In the genomic region with DNA sequence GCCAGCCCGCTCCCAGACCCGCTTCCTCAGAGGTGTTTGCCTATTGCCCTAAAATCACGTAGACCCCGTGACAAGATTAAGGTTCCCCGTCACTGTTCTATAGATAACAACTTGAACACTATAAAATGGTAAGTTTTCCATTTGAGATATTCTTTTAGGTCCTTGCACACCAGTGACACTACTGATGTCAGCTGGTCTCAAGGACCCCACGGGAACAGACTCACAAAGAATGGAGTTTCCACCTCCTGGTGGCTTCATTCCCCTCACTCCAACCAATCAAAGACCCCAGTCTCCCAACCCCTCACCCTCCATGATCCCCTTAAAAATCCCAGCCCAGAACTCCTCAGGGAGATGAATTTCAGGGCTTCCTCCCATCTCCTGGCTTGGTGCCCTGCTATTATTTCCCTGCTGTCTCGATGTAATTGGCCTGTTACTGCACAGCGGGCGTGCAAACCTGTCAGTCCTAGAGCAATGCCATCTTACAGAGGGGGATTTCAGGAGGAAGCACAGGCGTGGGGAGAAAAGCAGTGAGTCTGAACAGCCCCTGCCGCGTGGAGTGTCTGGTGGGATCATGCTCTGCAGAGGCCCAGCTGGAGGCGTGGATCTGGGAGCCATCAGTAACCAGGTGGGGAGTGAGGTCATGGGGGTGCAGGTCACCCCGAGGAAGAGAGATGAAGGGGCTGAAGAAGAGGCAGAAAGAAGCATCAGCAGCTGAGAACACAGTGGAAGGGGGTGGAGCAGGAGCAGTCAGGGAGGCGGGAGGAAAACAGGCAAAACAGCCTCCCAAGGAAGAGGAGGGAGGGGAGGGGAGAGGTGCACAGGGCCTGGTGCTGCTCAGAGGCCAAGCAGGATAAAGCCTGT, we compare ENCODE assay signal across 12 cellular contexts. TPM values are rescaled to one million over a fixed set of nuclear protein-coding genes. Genes with fewer than 3 reads are reported as not detected.
DNase-seq lines count a peak whose midpoint lies in the region; TF ChIP-seq lines count a peak whose summit lies in the region.
"Had no signal": no experiment of that assay in that cellular context is flagged by ENCODE, and none has a peak within 500 bp of the region (broad histone marks: within the 10 kb centered on the region; RNA-seq: fewer than 3 reads in every experiment).

No MANE protein-coding gene starts in this region.

- no peaks in the 10 kb centered on the region for H3K36me3 ChIP-seq in tibial nerve
- H3K36me3 ChIP-seq: SJCRH30 had no signal

- POLR2A ChIA-PET in activated CD4-positive, alpha-beta memory T cell treated with anti-CD3 and anti-CD28 coated beads, Interleukin-2, amount 10 ng/mL, durations not matched to agents 7 days and 5 days (lab: Charles Lee) = interaction anchor here (2.3 to 5.7 kb wide), 4 partner anchors 18 to 461 kb away, joined by 7 to 75 read pairs (median 42); a partner anchor contains a TSS
- POLR2A ChIA-PET in activated CD4-positive, alpha-beta memory T cell treated with anti-CD3 and anti-CD28 coated beads for 36 hours (lab: Charles Lee) = interaction anchor here (2.6 kb wide), 1 partner anchor 18 kb away, joined by 12 read pairs; no protein-coding TSS in a partner anchor

- TF ChIP-seq POLR2A in tibial nerve (IDR thresholded peaks at IDR 0.05) = no peak

- no peaks in the 10 kb centered on the region for H3K27me3 ChIP-seq in tibial nerve
- H3K27me3 ChIP-seq: SJCRH30 had no signal

- H3K9me3 Mint-ChIP-seq in activated CD4-positive, alpha-beta memory T cell treated with anti-CD3 and anti-CD28 coated beads, Interleukin-2, amount 10 ng/mL, durations not matched to agents 7 days and 5 days = no peaks in the 10 kb centered on the region
- H3K9me3 Mint-ChIP-seq in activated CD4-positive, alpha-beta memory T cell treated with anti-CD3 and anti-CD28 coated beads for 36 hours = no peaks in the 10 kb centered on the region

- peak overlapping the region; percentile 51 for H3K27ac Mint-ChIP-seq in activated CD4-positive, alpha-beta memory T cell treated with anti-CD3 and anti-CD28 coated beads, Interleukin-2, amount 10 ng/mL, durations not matched to agents 7 days and 5 days
- H3K27ac Mint-ChIP-seq in activated CD4-positive, alpha-beta memory T cell treated with anti-CD3 and anti-CD28 coated beads for 36 hours = no peak overlapping the region

- no peak overlapping the region for H3K27ac ChIP-seq in tibial nerve
- H3K27ac ChIP-seq: KMS-11, SJCRH30 had no signal

- intact Hi-C loops in activated CD4-positive, alpha-beta memory T cell treated with anti-CD3 and anti-CD28 coated beads for 36 hours (cut with micrococcal nuclease) = loop anchor here (10.0 kb wide), 1 partner anchor 942 kb away; a partner anchor contains a TSS

- no peak overlapping the region for H3K4me3 ChIP-seq in tibial nerve
- H3K4me3 ChIP-seq: lung, SJCRH30 had no signal

- no peak for TF ChIP-seq CTCF in tibial nerve (IDR thresholded peaks at IDR 0.05)

- peaks cover 5% of the 10 kb centered on the region for H3K36me3 Mint-ChIP-seq in activated CD4-positive, alpha-beta memory T cell treated with anti-CD3 and anti-CD28 coated beads, Interleukin-2, amount 10 ng/mL, durations not matched to agents 7 days and 5 days (ENCODE audit: low read depth)
- no peaks in the 10 kb centered on the region for H3K36me3 Mint-ChIP-seq in activated CD4-positive, alpha-beta memory T cell treated with anti-CD3 and anti-CD28 coated beads for 36 hours

- no peaks in the 10 kb centered on the region for H3K9me3 ChIP-seq in tibial nerve
- H3K9me3 ChIP-seq: SJCRH30 had no signal

- CTCF ChIA-PET in activated CD4-positive, alpha-beta memory T cell treated with anti-CD3 and anti-CD28 coated beads, Interleukin-2, amount 10 ng/mL, durations not matched to agents 7 days and 5 days (lab: Charles Lee) = interaction anchor here (0.6 to 4.9 kb wide), 3 partner anchors 12 to 20 kb away, joined by 3 to 39 read pairs (median 4); no protein-coding TSS in a partner anchor
- CTCF ChIA-PET in activated CD4-positive, alpha-beta memory T cell treated with anti-CD3 and anti-CD28 coated beads for 36 hours (lab: Charles Lee) = no interaction called here

- DNase-seq in activated CD4-positive, alpha-beta memory T cell treated with anti-CD3 and anti-CD28 coated beads, Interleukin-2, amount 10 ng/mL, durations not matched to agents 7 days and 5 days = no peak
- DNase-seq in activated CD4-positive, alpha-beta memory T cell treated with anti-CD3 and anti-CD28 coated beads for 36 hours = no peak
- peak; percentile 79 for DNase-seq in NCI-H2081 treated with DMSO at 0.1 percent for 48 hours (lab: John Stamatoyannopoulos, UW)
- peak; percentile 70 for DNase-seq in cerebellum (ENCODE audit: low spot score)
- peak; percentile 68 for DNase-seq in retina
- DNase-seq in putamen (ENCODE audit: low spot score) = no peak
- DNase-seq in tibial nerve (ENCODE audit: low spot score in 2 of 2) = no peak
- no peak for DNase-seq in activated CD8-positive, alpha-beta memory T cell treated with anti-CD3 and anti-CD28 coated beads, Interleukin-2, amount 50 U/mL, for 4 hours
- DNase-seq: trophoblast cell had no signal

- 50 to 53% methylated on average over 15 of the region's 15 CpGs for WGBS in tibial nerve, 2 donors

- H3K4me3 Mint-ChIP-seq in activated CD4-positive, alpha-beta memory T cell treated with anti-CD3 and anti-CD28 coated beads, Interleukin-2, amount 10 ng/mL, durations not matched to agents 7 days and 5 days = no peak overlapping the region
- H3K4me3 Mint-ChIP-seq in activated CD4-positive, alpha-beta memory T cell treated with anti-CD3 and anti-CD28 coated beads for 36 hours = no peak overlapping the region

- peaks cover 0 to 15% (median 2%) of the 10 kb centered on the region in 4 donors for H3K4me1 ChIP-seq in tibial nerve

- H3K27me3 Mint-ChIP-seq in activated CD4-positive, alpha-beta memory T cell treated with anti-CD3 and anti-CD28 coated beads, Interleukin-2, amount 10 ng/mL, durations not matched to agents 7 days and 5 days = no peaks in the 10 kb centered on the region
- no peaks in the 10 kb centered on the region for H3K27me3 Mint-ChIP-seq in activated CD4-positive, alpha-beta memory T cell treated with anti-CD3 and anti-CD28 coated beads for 36 hours

- TF ChIP-seq EP300 in tibial nerve (IDR thresholded peaks at IDR 0.05) = no peak

- H3K4me1 Mint-ChIP-seq in activated CD4-positive, alpha-beta memory T cell treated with anti-CD3 and anti-CD28 coated beads, Interleukin-2, amount 10 ng/mL, durations not matched to agents 7 days and 5 days = peaks cover 82% of the 10 kb centered on the region
- peaks cover 44% of the 10 kb centered on the region for H3K4me1 Mint-ChIP-seq in activated CD4-positive, alpha-beta memory T cell treated with anti-CD3 and anti-CD28 coated beads for 36 hours (ENCODE audit: low read depth)

RNA-seq across cellular contexts. Expression of a gene that starts 35.1 kb away (rescaled TPM):
- total RNA-seq in activated CD4-positive, alpha-beta memory T cell treated with anti-CD3 and anti-CD28 coated beads, Interleukin-2, amount 10 ng/mL, durations not matched to agents 7 days and 5 days = 100 to 1,000 TPM; 251 to 259 TPM
- total RNA-seq in activated CD4-positive, alpha-beta memory T cell treated with anti-CD3 and anti-CD28 coated beads for 36 hours = 100 to 1,000 TPM; 146 to 148 TPM
- 97.4 TPM for total RNA-seq in cerebellum
- 10 to 100 TPM; 17.7 to 30.8 (median 25.1) TPM for total RNA-seq in tibial nerve

Comparison
In these comparisons a context has a peak if more than half of its experiments do, and no peak if none do; other contexts are left out.
1. DNase-seq: peak in NCI-H2081 treated with DMSO at 0.1 percent for 48 hours (single experiment), cerebellum (single experiment) and retina (single experiment); none in activated CD4-positive, alpha-beta memory T cell treated with anti-CD3 and anti-CD28 coated beads, Interleukin-2, amount 10 ng/mL, durations not matched to agents 7 days and 5 days (single experiment), activated CD4-positive, alpha-beta memory T cell treated with anti-CD3 and anti-CD28 coated beads for 36 hours (single experiment), putamen (single experiment), tibial nerve (0 of 2) and activated CD8-positive, alpha-beta memory T cell treated with anti-CD3 and anti-CD28 coated beads, Interleukin-2, amount 50 U/mL, for 4 hours (single experiment).